ENCODE assay signal across 7 cellular contexts in the genomic region with DNA sequence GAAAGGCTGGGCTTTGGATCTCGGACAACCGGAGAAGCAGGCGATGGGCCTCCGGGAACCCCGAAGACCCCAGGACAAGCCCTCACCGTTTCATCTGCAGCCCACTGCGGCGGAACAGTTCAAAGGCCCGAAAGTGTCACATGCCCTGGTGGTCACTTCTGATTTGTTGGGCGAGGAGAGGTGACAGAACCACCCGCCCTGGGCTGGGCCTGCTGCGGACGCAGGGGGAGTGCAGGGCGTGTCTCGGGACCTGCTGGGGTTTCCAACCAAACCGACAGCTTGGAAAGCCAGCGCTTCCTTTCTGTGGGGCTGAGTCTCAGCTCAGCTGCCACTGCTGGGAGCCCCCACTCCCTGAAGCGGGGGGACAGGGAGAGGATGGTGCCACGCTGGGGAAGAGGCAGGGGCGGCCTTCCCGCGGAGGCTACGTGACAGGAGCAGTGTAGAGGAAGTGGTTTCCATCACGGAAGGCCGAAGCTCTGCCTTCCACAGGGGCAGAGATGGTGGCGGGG. TPM values are rescaled to one million over a fixed set of nuclear protein-coding genes. Genes with fewer than 3 reads are reported as not detected.
A peak's percentile ranks its signal among the peaks of the same experiment; 100 is the strongest.
DNase-seq lines count a peak whose midpoint lies in the region; ATAC-seq and TF ChIP-seq lines count a peak whose summit lies in the region.

No MANE protein-coding gene starts in this region.

- peaks cover 20% of the 10 kb centered on the region for H3K36me3 Mint-ChIP-seq in activated CD4-positive, alpha-beta T cell treated with anti-CD3 and anti-CD28 coated beads, Interleukin-2, amount 10 ng/mL, durations not matched to agents 24 days and 14 days (ENCODE audit: low read depth)

- H3K36me3 ChIP-seq in thymus (ENCODE audit: control insufficient read depth, insufficient read depth): peaks cover 31% of the 10 kb centered on the region
- H3K36me3 ChIP-seq in brain microvascular endothelial cell (replicated peaks): peaks cover 34% of the 10 kb centered on the region

- peak overlapping the region; percentile 97 for H3K27ac Mint-ChIP-seq in activated CD4-positive, alpha-beta T cell treated with anti-CD3 and anti-CD28 coated beads, Interleukin-2, amount 10 ng/mL, durations not matched to agents 24 days and 14 days

- TF ChIP-seq CTCF in brain microvascular endothelial cell (IDR thresholded peaks at IDR 0.05; ENCODE audit: low read depth, low read length, missing control alignments): no peak

- intact Hi-C loops in activated CD4-positive, alpha-beta T cell treated with anti-CD3 and anti-CD28 coated beads, Interleukin-2, amount 10 ng/mL, durations not matched to agents 24 days and 14 days (cut with micrococcal nuclease): loop anchor here (2.0 kb wide), 2 partner anchors 15 to 23 kb away; a partner anchor contains a TSS
- intact Hi-C loops in right cardiac atrium (cut with DNase I): no loop called here

- in situ Hi-C loops in brain microvascular endothelial cell (cut with HindIII; ENCODE audit: low pct_ligation_motif_present, low sequenced_read_pairs): no loop called here

- DNase-seq in activated CD4-positive, alpha-beta T cell treated with anti-CD3 and anti-CD28 coated beads, Interleukin-2, amount 10 ng/mL, durations not matched to agents 24 days and 14 days: peak; percentile 92
- DNase-seq in right cardiac atrium: no peak
- DNase-seq in brain microvascular endothelial cell: no peak
- no peak for DNase-seq in A172 (ENCODE audit: low spot score)
- no peak for DNase-seq in NCI-H2171 (lab: John Stamatoyannopoulos, UW)

- no peaks in the 10 kb centered on the region for H3K27me3 ChIP-seq in right cardiac atrium (ENCODE audit: control insufficient read depth, insufficient read depth)
- H3K27me3 ChIP-seq in thymus (ENCODE audit: control insufficient read depth, insufficient read depth): no peaks in the 10 kb centered on the region
- H3K27me3 ChIP-seq in brain microvascular endothelial cell (replicated peaks): no peaks in the 10 kb centered on the region

- 73% methylated on average over 26 of the region's 26 CpGs for WGBS in right cardiac atrium
- 9% methylated on average over 26 of the region's 26 CpGs for WGBS in thymus

- H3K9me3 ChIP-seq in right cardiac atrium (ENCODE audit: control insufficient read depth, low read length): no peaks in the 10 kb centered on the region
- H3K9me3 ChIP-seq in thymus (ENCODE audit: control insufficient read depth): no peaks in the 10 kb centered on the region

- ATAC-seq in HG02623 (IDR thresholded peaks at IDR 0.05; ENCODE audit: unreplicated experiment) (peak; percentile 47), right cardiac atrium (peak; percentile 14 to 35)

- no peaks in the 10 kb centered on the region for H3K27me3 Mint-ChIP-seq in activated CD4-positive, alpha-beta T cell treated with anti-CD3 and anti-CD28 coated beads, Interleukin-2, amount 10 ng/mL, durations not matched to agents 24 days and 14 days

- peak overlapping the region; percentile 22 for H3K27ac ChIP-seq in right cardiac atrium (ENCODE audit: low read length)
- peak overlapping the region; percentile 87 for H3K27ac ChIP-seq in thymus (ENCODE audit: low read depth)
- no peak overlapping the region for H3K27ac ChIP-seq in brain microvascular endothelial cell

- H3K9me3 Mint-ChIP-seq in activated CD4-positive, alpha-beta T cell treated with anti-CD3 and anti-CD28 coated beads, Interleukin-2, amount 10 ng/mL, durations not matched to agents 24 days and 14 days: no peaks in the 10 kb centered on the region

- peaks cover 36% of the 10 kb centered on the region for H3K4me1 Mint-ChIP-seq in activated CD4-positive, alpha-beta T cell treated with anti-CD3 and anti-CD28 coated beads, Interleukin-2, amount 10 ng/mL, durations not matched to agents 24 days and 14 days

- H3K4me3 Mint-ChIP-seq in activated CD4-positive, alpha-beta T cell treated with anti-CD3 and anti-CD28 coated beads, Interleukin-2, amount 10 ng/mL, durations not matched to agents 24 days and 14 days: peak overlapping the region; percentile 86

- H3K4me1 ChIP-seq in right cardiac atrium (ENCODE audit: control insufficient read depth, insufficient read depth, low read length) (peaks cover 2% of the 10 kb centered on the region), thymus (ENCODE audit: control insufficient read depth, insufficient read depth, low read length) (peaks cover 23% of the 10 kb centered on the region)

- H3K4me3 ChIP-seq in right cardiac atrium (ENCODE audit: low read length) (no peak overlapping the region), thymus (ENCODE audit: low read length) (peak overlapping the region; percentile 5), brain microvascular endothelial cell (ENCODE audit: low read depth, low read length) (no peak overlapping the region)

RNA-seq across cellular contexts. Expression of a gene that starts 22.8 kb away (rescaled TPM):
- total RNA-seq in activated CD4-positive, alpha-beta T cell treated with anti-CD3 and anti-CD28 coated beads, Interleukin-2, amount 10 ng/mL, durations not matched to agents 24 days and 14 days: 35.8 and 39.6 TPM in 2 replicates
- total RNA-seq in right cardiac atrium: 10 to 100 TPM; 28.6 to 32.6 (median 31.6) TPM
- polyA plus RNA-seq in right cardiac atrium (17.5 TPM), thymus (9.4 TPM)
- total RNA-seq in A172 (2014; rRNA removed; shearing (Covaris generic)): 15.8 and 16.4 TPM in 2 replicates

RNA-seq across cellular contexts. Expression of a gene that starts 34.5 kb away (rescaled TPM):
- total RNA-seq in activated CD4-positive, alpha-beta T cell treated with anti-CD3 and anti-CD28 coated beads, Interleukin-2, amount 10 ng/mL, durations not matched to agents 24 days and 14 days: 125 and 135 TPM in 2 replicates
- 100 to 1,000 TPM; 113 to 134 (median 121) TPM for total RNA-seq in right cardiac atrium
- 151 TPM for polyA plus RNA-seq in right cardiac atrium
- polyA plus RNA-seq in thymus: 144 TPM
- total RNA-seq in A172 (2014; rRNA removed; shearing (Covaris generic)): 203 and 204 TPM in 2 replicates
